In genomic region chr22:44664149-44664548, GRCh38 we compare ENCODE assay signal across 9 cellular contexts. TPM values are rescaled to one million over a fixed set of nuclear protein-coding genes. Genes with fewer than 3 reads are reported as not detected.
DNase-seq lines count a peak whose midpoint lies in the region; ATAC-seq and TF ChIP-seq lines count a peak whose summit lies in the region.
"Had no signal": no experiment of that assay in that cellular context is flagged by ENCODE, and none has a peak within 500 bp of the region (broad histone marks: within the 10 kb centered on the region; RNA-seq: fewer than 3 reads in every experiment).

No MANE protein-coding gene starts in this region.

- TF ChIP-seq CTCF in C4-2B (conservative IDR thresholded peaks at IDR 0.05) (no peak), astrocyte of the spinal cord (IDR thresholded peaks at IDR 0.05; ENCODE audit: low read depth, low read length) (no peak), lung (IDR thresholded peaks at IDR 0.05; ENCODE audit: control extremely low read depth, extremely low read depth) (no peak), coronary artery (IDR thresholded peaks at IDR 0.05) (no peak)

- no peaks in the 10 kb centered on the region for H3K36me3 ChIP-seq in lung (ENCODE audit: control insufficient read depth in 2 of 2, insufficient read depth in 2 of 2, low read length in 2 of 2)
- H3K36me3 ChIP-seq: ovary had no signal

- TF ChIP-seq POLR2A in GM18505 (IDR thresholded peaks at IDR 0.05; ENCODE audit: borderline replicate concordance, extremely low read depth, insufficient read depth, insufficient read length): no peak

- no peak for ATAC-seq in lung (ENCODE audit: insufficient read depth, low FRiP score)
- ATAC-seq in GM18505 (IDR thresholded peaks at IDR 0.05; ENCODE audit: unreplicated experiment): no peak
- no peak for ATAC-seq in HG03521 (IDR thresholded peaks at IDR 0.05; ENCODE audit: unreplicated experiment)

- no peaks in the 10 kb centered on the region for H3K9me3 ChIP-seq in lung (ENCODE audit: control insufficient read depth in 2 of 2, insufficient read depth in 1 of 2, low read length in 1 of 2)
- H3K9me3 ChIP-seq: ovary had no signal

- in situ Hi-C loops in astrocyte of the spinal cord (cut with HindIII; ENCODE audit: low sequenced_read_pairs): no loop called here

- DNase-seq in SKM-1 treated with dmso at 0.1 percent for 144 hours (lab: John Stamatoyannopoulos, UW; ENCODE audit: unreplicated experiment) (peak; percentile 87), astrocyte of the spinal cord (ENCODE audit: low read depth, low spot score) (peak; percentile 18), lung (ENCODE audit: low spot score) (peak; percentile 54), superior temporal gyrus (ENCODE audit: extremely low spot score) (peak; percentile 25), coronary artery (ENCODE audit: low spot score) (no peak)

- peaks cover 0 to 11% of the 10 kb centered on the region in 2 donors for H3K4me1 ChIP-seq in lung (ENCODE audit: control insufficient read depth in 2 of 2, insufficient read depth in 2 of 2, low read length in 2 of 2)

- H3K27ac ChIP-seq in C4-2B (peak overlapping the region; percentile 22), lung (ENCODE audit: low read depth in 1 of 2, low read length in 1 of 2) (no peak overlapping the region), coronary artery (peak overlapping the region in 1 of 2 donors; percentile 51)

- H3K27me3 ChIP-seq in lung (ENCODE audit: control insufficient read depth, insufficient read depth): no peaks in the 10 kb centered on the region
- H3K27me3 ChIP-seq: ovary had no signal

- H3K4me3 ChIP-seq in astrocyte of the spinal cord (ENCODE audit: low read depth, low read length): no peak overlapping the region
- H3K4me3 ChIP-seq in lung: no peak overlapping the region
- H3K4me3 ChIP-seq in coronary artery: no peak overlapping the region
- H3K4me3 ChIP-seq: ovary had no signal

- WGBS in lung, 2 donors: 12 to 26% methylated on average over 11 of the region's 11 CpGs

RNA-seq across cellular contexts. Expression of gene PRR5, which starts 37.9 kb away (rescaled TPM):
- 10 to 100 TPM; 11.8 to 17.3 TPM for total RNA-seq in lung
- polyA plus RNA-seq in lung: 10 to 100 TPM in 1 of 2 donors, 1 to 10 TPM in 1; 9.1 to 10.4 TPM
